In the genomic region with DNA sequence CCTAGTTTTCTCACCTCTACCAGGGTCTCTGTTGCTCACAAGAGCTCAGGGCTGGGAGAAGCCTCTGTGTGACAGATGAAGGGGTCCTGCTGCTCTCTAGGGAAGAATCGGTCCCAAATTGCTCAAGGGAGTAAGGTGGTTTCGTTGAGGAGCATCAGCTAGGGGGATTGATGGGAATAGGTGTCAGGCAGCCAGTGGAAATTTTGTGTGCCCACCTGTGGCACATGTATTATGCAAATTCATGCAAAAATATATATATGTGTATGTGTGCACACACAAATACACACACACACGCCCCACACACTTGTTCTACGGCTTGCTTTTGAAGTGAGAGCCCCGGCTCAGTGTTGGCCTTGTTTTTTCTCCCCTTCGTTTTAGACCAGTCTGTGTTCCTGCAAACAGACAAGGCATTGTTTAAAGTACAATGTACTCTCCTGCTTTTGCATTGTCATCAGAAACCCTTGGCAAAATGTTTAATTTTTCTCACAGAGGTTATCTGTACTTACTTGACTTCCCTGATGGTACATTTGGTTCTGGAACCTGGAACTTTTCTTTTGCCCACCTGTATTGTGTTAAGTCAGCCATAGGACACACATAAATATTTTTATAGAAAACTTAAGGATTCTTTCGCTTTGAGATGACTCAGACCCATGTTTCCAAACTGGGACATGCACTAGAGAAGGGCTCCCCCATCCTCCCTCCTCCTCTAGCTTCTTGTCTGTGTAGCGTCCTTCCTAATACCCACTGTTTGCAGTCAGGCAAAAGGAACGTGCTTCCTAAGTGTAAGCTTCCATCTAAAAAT, we compare ENCODE assay signal across 9 cellular contexts. TPM values are rescaled to one million over a fixed set of nuclear protein-coding genes. Genes with fewer than 3 reads are reported as not detected.
DNase-seq lines count a peak whose midpoint lies in the region; ATAC-seq, FAIRE-seq and TF ChIP-seq lines count a peak whose summit lies in the region.
"Had no signal": no experiment of that assay in that cellular context is flagged by ENCODE, and none has a peak within 500 bp of the region (broad histone marks: within the 10 kb centered on the region; RNA-seq: fewer than 3 reads in every experiment).

No MANE protein-coding gene starts in this region.

- H3K27ac ChIP-seq in HUES48 (ENCODE audit: low read depth, low read length) (peak overlapping the region; percentile 59), K562 (ENCODE audit: extremely low read depth, low read depth, low read length) (no peak overlapping the region), keratinocyte (ENCODE audit: control insufficient read depth, insufficient read depth, low read length) (peak overlapping the region; percentile 82)

- POLR2A ChIA-PET in K562 (lab: Yijun Ruan, JAX) = interaction anchor here (0.5 to 3.0 kb wide), 7 partner anchors 10 to 1091 kb away, joined by 3 to 10 read pairs (median 5); no protein-coding TSS in a partner anchor

- no peak overlapping the region for H3K4me3 Mint-ChIP-seq in stimulated activated effector memory CD8-positive, alpha-beta T cell treated with anti-CD3 and anti-CD28 coated beads, Interleukin-12 subunit alpha, Interleukin-12 subunit beta, amount 100 ng/mL, for 72 hours

- no peaks in the 10 kb centered on the region for H3K9me3 Mint-ChIP-seq in stimulated activated effector memory CD8-positive, alpha-beta T cell treated with anti-CD3 and anti-CD28 coated beads, Interleukin-12 subunit alpha, Interleukin-12 subunit beta, amount 100 ng/mL, for 72 hours

- H3K36me3 ChIP-seq in HUES48 (ENCODE audit: control insufficient read depth, insufficient read depth, low read length) (no peaks in the 10 kb centered on the region), K562 (ENCODE audit: control insufficient read depth, insufficient read depth, low read length) (no peaks in the 10 kb centered on the region), keratinocyte (ENCODE audit: control insufficient read depth in 2 of 2, extremely low read depth in 1 of 2, insufficient read depth in 2 of 2, low read length in 2 of 2) (peaks cover 0 to 3% of the 10 kb centered on the region in 2 experiments)
- H3K36me3 ChIP-seq: adrenal gland had no signal

- no peak overlapping the region; the same call in 1 of the 2 replicates for H2AFZ ChIP-seq in K562 (ENCODE audit: low read depth, low read length)
- no peak overlapping the region for H2AFZ ChIP-seq in keratinocyte (ENCODE audit: control insufficient read depth, low read length)

- 48% methylated on average over 9 of the region's 9 CpGs for WGBS in K562 (ENCODE audit: insufficient coverage, low coverage, missing lambda C conversion rate)

- in situ Hi-C loops in K562 (cut with MboI) = no loop called here

- H3K4me3 ChIP-seq in HUES48 (ENCODE audit: low read depth, low read length) (no peak overlapping the region), K562 (no peak overlapping the region), keratinocyte (ENCODE audit: control insufficient read depth in 2 of 3, extremely low read depth in 1 of 3, insufficient read depth in 2 of 3, low read depth in 1 of 3, low read length in 3 of 3) (peak overlapping the region in 1 of 3 experiments; percentile 30)
- H3K4me3 ChIP-seq: adrenal gland had no signal

- no peaks in the 10 kb centered on the region for H3K9me1 ChIP-seq in K562 (ENCODE audit: control insufficient read depth, insufficient read depth, low read length)
- peaks cover 2% of the 10 kb centered on the region for H3K9me1 ChIP-seq in keratinocyte (ENCODE audit: control insufficient read depth, extremely low read depth, insufficient read depth, low read length)

- H3K27ac Mint-ChIP-seq in stimulated activated effector memory CD8-positive, alpha-beta T cell treated with anti-CD3 and anti-CD28 coated beads, Interleukin-12 subunit alpha, Interleukin-12 subunit beta, amount 100 ng/mL, for 72 hours = peak overlapping the region; percentile 32

- intact Hi-C loops in K562 (cut with micrococcal nuclease) = no loop called here

- H3K4me1 ChIP-seq in HUES48 (ENCODE audit: control insufficient read depth, insufficient read depth, low read length) (peaks cover 51% of the 10 kb centered on the region), K562 (replicated peaks in 1 of 2; ENCODE audit: control insufficient read depth in 2 of 2, insufficient read depth in 2 of 2, low read length in 2 of 2) (peaks cover 8 to 36% of the 10 kb centered on the region in 2 experiments), keratinocyte (ENCODE audit: control insufficient read depth, extremely low read depth, insufficient read depth, low read length) (peaks cover 61% of the 10 kb centered on the region)

- ATAC-seq in K562 (peak; percentile 56), HG03432 (IDR thresholded peaks at IDR 0.05; ENCODE audit: unreplicated experiment) (no peak), HG03045 (IDR thresholded peaks at IDR 0.05; ENCODE audit: unreplicated experiment) (no peak), GM19455 (IDR thresholded peaks at IDR 0.05; ENCODE audit: unreplicated experiment) (no peak)
- no peak for ATAC-seq in stimulated activated effector memory CD8-positive, alpha-beta T cell treated with anti-CD3 and anti-CD28 coated beads, Interleukin-12 subunit alpha, Interleukin-12 subunit beta, amount 100 ng/mL, for 72 hours

- peak overlapping the region; percentile 19 for H3K4me2 ChIP-seq in K562 (ENCODE audit: insufficient read depth, low read length)
- H3K4me2 ChIP-seq in keratinocyte (ENCODE audit: control insufficient read depth, extremely low read depth, insufficient read depth, low read depth, low read length) = peak overlapping the region; percentile 76

- no TSS peak for BruUV-seq in K562 (replicated peaks; lab: Mats Ljungman, UMichigan)

- peak in 2 of 4 experiments; percentile 31 to 46 for DNase-seq in K562 (ENCODE audit: extremely low read depth in 1 of 4, low spot score in 3 of 4)
- DNase-seq in keratinocyte (ENCODE audit: low read depth, low spot score) = no peak
- DNase-seq in stimulated activated effector memory CD8-positive, alpha-beta T cell treated with anti-CD3 and anti-CD28 coated beads, Interleukin-12 subunit alpha, Interleukin-12 subunit beta, amount 100 ng/mL, for 72 hours (ENCODE audit: low spot score in 2 of 2) = no peak
- DNase-seq in stimulated activated CD4-positive, alpha-beta T cell treated with anti-CD3 and anti-CD28 coated beads, Interleukin-15, amount 100 ng/mL, for 24 hours = no peak

- no peak overlapping the region for H3K9ac ChIP-seq in HUES48 (ENCODE audit: low read depth, low read length)
- peak overlapping the region in 1 of 2 experiments; percentile 29; a peak in 1 of 4 replicates for H3K9ac ChIP-seq in K562 (ENCODE audit: insufficient read depth in 1 of 2, low read depth in 2 of 2, low read length in 2 of 2)
- no peak overlapping the region for H3K9ac ChIP-seq in keratinocyte (ENCODE audit: control insufficient read depth, extremely low read depth, insufficient read depth, low read length)

- H3K27me3 ChIP-seq in HUES48 (ENCODE audit: control insufficient read depth, insufficient read depth, low read length) (no peaks in the 10 kb centered on the region), K562 (ENCODE audit: control insufficient read depth in 2 of 2, insufficient read depth in 2 of 2, low read length in 2 of 2) (no peaks in the 10 kb centered on the region), keratinocyte (ENCODE audit: control insufficient read depth, extremely low read depth, insufficient read depth, low read length) (no peaks in the 10 kb centered on the region)
- H3K27me3 ChIP-seq: adrenal gland had no signal

- H3K4me1 Mint-ChIP-seq in stimulated activated effector memory CD8-positive, alpha-beta T cell treated with anti-CD3 and anti-CD28 coated beads, Interleukin-12 subunit alpha, Interleukin-12 subunit beta, amount 100 ng/mL, for 72 hours = peaks cover 72% of the 10 kb centered on the region

- H4K20me1 ChIP-seq in K562 (replicated peaks; ENCODE audit: control insufficient read depth, insufficient read depth, low read length) (no peaks in the 10 kb centered on the region), keratinocyte (ENCODE audit: control insufficient read depth, extremely low read depth, insufficient read depth, low read length) (peaks cover 15% of the 10 kb centered on the region)

- dilution Hi-C loops in keratinocyte (cut with MboI; ENCODE audit: extremely low pct_ligation_motif_present, low sequenced_read_pairs) = no loop called here

- no peak for TF ChIP-seq POLR2A in K562 (conservative IDR thresholded peaks at IDR 0.05)

- no peak for TF ChIP-seq EP300 in K562 (IDR thresholded peaks at IDR 0.05; ENCODE audit: low read length)

- H3K36me3 Mint-ChIP-seq in stimulated activated effector memory CD8-positive, alpha-beta T cell treated with anti-CD3 and anti-CD28 coated beads, Interleukin-12 subunit alpha, Interleukin-12 subunit beta, amount 100 ng/mL, for 72 hours = peaks cover 7% of the 10 kb centered on the region

- CTCF ChIA-PET in K562 (lab: Yijun Ruan, JAX; ENCODE audit: low intra/inter-chr PET ratio) = no interaction called here

- H3K9me3 ChIP-seq in HUES48 (ENCODE audit: control insufficient read depth, insufficient read depth, low read length) (no peaks in the 10 kb centered on the region), K562 (replicated peaks; ENCODE audit: control insufficient read depth, insufficient read depth, low read depth, low read length) (no peaks in the 10 kb centered on the region), keratinocyte (ENCODE audit: control insufficient read depth, low read depth, low read length) (no peaks in the 10 kb centered on the region)
- H3K9me3 ChIP-seq: adrenal gland had no signal

- FAIRE-seq in K562 (lab: Jason Lieb, UNC) (peak; percentile 56), keratinocyte (lab: Jason Lieb, UNC) (peak; percentile 5)

- H3K79me2 ChIP-seq in K562 (ENCODE audit: control insufficient read depth, insufficient read depth, low read length) (peaks cover 29% of the 10 kb centered on the region), keratinocyte (ENCODE audit: control insufficient read depth, insufficient read depth, low read length) (peaks cover 75% of the 10 kb centered on the region)

- TF ChIP-seq CTCF in K562 (IDR thresholded peaks at IDR 0.05 in 2 of 3, conservative IDR thresholded peaks at IDR 0.05 in 1 of 3; ENCODE audit: insufficient read depth in 2 of 3, low read depth in 1 of 3, low read length in 3 of 3) = no peak
- no peak for TF ChIP-seq CTCF in keratinocyte (optimal IDR thresholded peaks at IDR 0.05 in 1 of 3, IDR thresholded peaks at IDR 0.05 in 1 of 3, conservative IDR thresholded peaks at IDR 0.05 in 1 of 3; ENCODE audit: extremely low read depth in 1 of 3, insufficient read depth in 2 of 3, low read length in 3 of 3)

- TF ChIP-seq RAD21 in K562 (CRISPR knock-in tag; conservative IDR thresholded peaks at IDR 0.05 in 1 of 2, IDR thresholded peaks at IDR 0.05 in 1 of 2) = no peak

RNA-seq across cellular contexts. Expression of gene FOXO3, which starts 26.7 kb away (rescaled TPM):
- total RNA-seq in K562 (2011; cell fraction: chromatin; rRNA removed; ENCODE audit: low replicate concordance) = 9.3 and 13.8 TPM in 2 replicates
- 7.5 and 7.6 TPM in 2 replicates for total RNA-seq in K562 (2011; cell fraction: nucleolus; rRNA removed)
- total RNA-seq in K562 (2011; cell fraction: nucleoplasm; rRNA removed) = 7.3 and 7.9 TPM in 2 replicates
- total RNA-seq in K562 (2014; rRNA removed) = 6.0 and 7.3 TPM in 2 replicates
- total RNA-seq in K562 (2014; rRNA removed; fragmentation: Illumina TruSeq; extraction: Trizol) = 6.8 and 8.9 TPM in 2 replicates
- total RNA-seq in K562 (2015; rRNA removed; fragmentation: Illumina TruSeq; extraction: Trizol) = 5.2 and 5.3 TPM in 2 replicates
- 10.6 and 14.6 TPM in 2 replicates for total RNA-seq in K562 (2021)
- polyA plus RNA-seq in K562 (2011; rRNA removed) = 5.8 and 8.4 TPM in 2 replicates
- 8.5 and 8.7 TPM in 2 replicates for polyA plus RNA-seq in K562 (2011; cell fraction: cytosol; rRNA removed)
- 5.1 and 6.3 TPM in 2 replicates for polyA plus RNA-seq in K562 (2011; cell fraction: nucleus; rRNA removed)
- polyA plus RNA-seq in K562 (2012) = 7.3 and 9.4 TPM in 2 replicates
- polyA plus RNA-seq in K562 (2014; fragmentation: Illumina TruSeq; extraction: Trizol) = 9.4 and 11.0 TPM in 2 replicates
- polyA plus RNA-seq in K562 (2014; fragmentation: Nextera tagmentation; extraction: Ambion mirVana) = 1 to 10 TPM; 3.0 to 4.7 TPM
- polyA plus RNA-seq in K562 (2014; rRNA removed) = 5.2 and 6.4 TPM in 2 replicates
- polyA minus RNA-seq in K562 (2011; rRNA and poly(A)+ RNA removed) = 23.3 and 23.7 TPM in 2 replicates
- polyA minus RNA-seq in K562 (2011; cell fraction: cytosol; rRNA and poly(A)+ RNA removed) = 12.4 and 15.8 TPM in 2 replicates
- polyA minus RNA-seq in K562 (2011; cell fraction: nucleus; rRNA and poly(A)+ RNA removed) = 8.8 and 12.3 TPM in 2 replicates
- polyA plus RNA-seq in keratinocyte = 17.6 to 22.5 TPM (median 20.4 TPM) in 3 replicates
- polyA plus RNA-seq in keratinocyte (2011; ENCODE audit: low read depth) = 19.2 TPM
- polyA plus RNA-seq in keratinocyte (2011; cell fraction: cytosol; rRNA removed) = 14.3 and 17.3 TPM in 2 replicates
- 28.1 and 29.4 TPM in 2 replicates for polyA plus RNA-seq in keratinocyte (2011; cell fraction: nucleus; rRNA removed)
- polyA plus RNA-seq in keratinocyte (2012; ENCODE audit: low replicate concordance) = 17.0 and 39.7 TPM in 2 replicates
- polyA minus RNA-seq in keratinocyte = 95.4 to 137 TPM (median 123 TPM) in 3 replicates
- polyA minus RNA-seq in keratinocyte (2011; cell fraction: cytosol; rRNA and poly(A)+ RNA removed) = 45.5 TPM
- 54.6 and 69.6 TPM in 2 replicates for polyA minus RNA-seq in keratinocyte (2011; cell fraction: nucleus; rRNA and poly(A)+ RNA removed)
